Comparison of ENCODE assay signal across 22 cellular contexts in genomic region chr3:32189693-32190092, GRCh38. TPM values are rescaled to one million over a fixed set of nuclear protein-coding genes. Genes with fewer than 3 reads are reported as not detected.
A peak's percentile ranks its signal among the peaks of the same experiment; 100 is the strongest.
DNase-seq lines count a peak whose midpoint lies in the region; ATAC-seq and TF ChIP-seq lines count a peak whose summit lies in the region.
"Had no signal": no experiment of that assay in that cellular context is flagged by ENCODE, and none has a peak within 500 bp of the region (broad histone marks: within the 10 kb centered on the region; RNA-seq: fewer than 3 reads in every experiment).

No MANE protein-coding gene starts in this region.

- H3K4me1 ChIP-seq in HEK293 (ENCODE audit: control insufficient read depth, insufficient read depth, low read length): no peaks in the 10 kb centered on the region; the same call in 1 of the 2 replicates
- H3K4me1 ChIP-seq in endodermal cell (ENCODE audit: control insufficient read depth, insufficient read depth, low read length): peaks cover 5% of the 10 kb centered on the region
- H3K4me1 ChIP-seq in lower lobe of right lung: no peaks in the 10 kb centered on the region
- H3K4me1 ChIP-seq in upper lobe of left lung: peaks cover 0 to 9% (median 3%) of the 10 kb centered on the region in 4 donors
- H3K4me1 ChIP-seq: A549; BE2C; BLaER1 treated with 17β-estradiol and CSF1 and Interleukin-3, amounts not matched to agents 10 nM and 100 nM had no signal

- TF ChIP-seq EP300 in upper lobe of left lung (IDR thresholded peaks at IDR 0.05): no peak

- H3K27me3 Mint-ChIP-seq in endodermal cell (ENCODE audit: insufficient read depth): peaks cover 38% of the 10 kb centered on the region

- POLR2A ChIA-PET in HEK293 (lab: Yijun Ruan, JAX): no interaction called here

- no peaks in the 10 kb centered on the region for H3K36me3 Mint-ChIP-seq in endodermal cell (ENCODE audit: low read depth)
- H3K36me3 Mint-ChIP-seq: CD4-positive, alpha-beta memory T cell had no signal

- ATAC-seq in lower lobe of right lung (no peak), upper lobe of left lung (ENCODE audit: low FRiP score in 2 of 2) (no peak), GM19467 (IDR thresholded peaks at IDR 0.05; ENCODE audit: unreplicated experiment) (no peak)
- ATAC-seq: A549, HCT116 had no signal

- no peak overlapping the region for H3K4me3 Mint-ChIP-seq in endodermal cell
- H3K4me3 Mint-ChIP-seq: CD4-positive, alpha-beta memory T cell; H9; HFFc6 had no signal

- no peak for TF ChIP-seq POLR2A in upper lobe of left lung (IDR thresholded peaks at IDR 0.05)

- H3K4me3 ChIP-seq in HEK293 (ENCODE audit: low read depth, low read length) (no peak overlapping the region), endodermal cell (ENCODE audit: low read length) (no peak overlapping the region), lower lobe of right lung (no peak overlapping the region), upper lobe of left lung (no peak overlapping the region)
- H3K4me3 ChIP-seq: A549; BLaER1 treated with 17β-estradiol and CSF1 and Interleukin-3, amounts not matched to agents 10 nM and 100 nM had no signal

- no peak overlapping the region for H3K27ac ChIP-seq in HEK293 (ENCODE audit: extremely low read depth, low read depth, low read length)
- H3K27ac ChIP-seq in endodermal cell (ENCODE audit: low read depth, low read length): no peak overlapping the region
- peak overlapping the region; percentile 28 for H3K27ac ChIP-seq in lower lobe of right lung
- H3K27ac ChIP-seq in upper lobe of left lung: peak overlapping the region; percentile 9 to 72 (median 46)
- H3K27ac ChIP-seq: A549; BLaER1 treated with 17β-estradiol and CSF1 and Interleukin-3, amounts not matched to agents 10 nM and 100 nM had no signal

- H3K36me3 ChIP-seq in HEK293 (ENCODE audit: control insufficient read depth in 2 of 2, insufficient read depth in 1 of 2, low read length in 2 of 2) (no peaks in the 10 kb centered on the region), endodermal cell (ENCODE audit: control insufficient read depth, insufficient read depth, low read length) (no peaks in the 10 kb centered on the region), lower lobe of right lung (no peaks in the 10 kb centered on the region), upper lobe of left lung (no peaks in the 10 kb centered on the region)
- H3K36me3 ChIP-seq: BE2C; BLaER1 treated with 17β-estradiol and CSF1 and Interleukin-3, amounts not matched to agents 10 nM and 100 nM had no signal

- DNase-seq in endodermal cell (peak; percentile 73), lower lobe of right lung (no peak), upper lobe of left lung (no peak), cerebellar cortex (ENCODE audit: low spot score) (no peak)
- no peak for DNase-seq in activated naive CD4-positive, alpha-beta T cell treated with Interleukin-2 at 50 U/mL for 16 hours
- DNase-seq: 8988T; ACHN; AML-193; BE2C; Calu3; CD4-positive, alpha-beta memory T cell; COR-L47; DMS53; DMS79 treated with DMSO at 0.1 percent for 48 hours; GF-D8; H9; HFFc6 had no signal

- CTCF ChIA-PET in HEK293 (lab: Yijun Ruan, JAX): no interaction called here

- intact Hi-C loops in lower lobe of right lung (cut with DNase I): no loop called here

- H3K9me3 Mint-ChIP-seq in endodermal cell: no peaks in the 10 kb centered on the region
- H3K9me3 Mint-ChIP-seq: CD4-positive, alpha-beta memory T cell; H9; HFFc6 had no signal

- H3K9me3 ChIP-seq in HEK293 (ENCODE audit: control insufficient read depth, insufficient read depth, low read depth, low read length): no peaks in the 10 kb centered on the region
- no peaks in the 10 kb centered on the region for H3K9me3 ChIP-seq in endodermal cell (ENCODE audit: control insufficient read depth, low read length)
- no peaks in the 10 kb centered on the region for H3K9me3 ChIP-seq in lower lobe of right lung
- H3K9me3 ChIP-seq in upper lobe of left lung: no peaks in the 10 kb centered on the region
- H3K9me3 ChIP-seq: A549; BE2C; BLaER1 treated with 17β-estradiol and CSF1 and Interleukin-3, amounts not matched to agents 10 nM and 100 nM had no signal

- no peaks in the 10 kb centered on the region for H3K27me3 ChIP-seq in endodermal cell (ENCODE audit: control insufficient read depth, insufficient read depth, low read length, poor library complexity, severe bottlenecking)
- H3K27me3 ChIP-seq in lower lobe of right lung (ENCODE audit: low read depth): no peaks in the 10 kb centered on the region
- no peaks in the 10 kb centered on the region for H3K27me3 ChIP-seq in upper lobe of left lung
- H3K27me3 ChIP-seq: BE2C; BLaER1 treated with 17β-estradiol and CSF1 and Interleukin-3, amounts not matched to agents 10 nM and 100 nM had no signal

- H3K27ac Mint-ChIP-seq in endodermal cell: no peak overlapping the region
- H3K27ac Mint-ChIP-seq: CD4-positive, alpha-beta memory T cell; H9; HFFc6 had no signal

- no peak overlapping the region for H3K9ac ChIP-seq in endodermal cell (ENCODE audit: extremely low read depth, low read length, poor library complexity, severe bottlenecking)
- H3K9ac ChIP-seq: BLaER1 treated with 17β-estradiol and CSF1 and Interleukin-3, amounts not matched to agents 10 nM and 100 nM had no signal

- TF ChIP-seq CTCF in HEK293 (tag by site-specific recombination; IDR thresholded peaks at IDR 0.05) (no peak), endodermal cell (conservative IDR thresholded peaks at IDR 0.05) (no peak), lower lobe of right lung (IDR thresholded peaks at IDR 0.05) (no peak), upper lobe of left lung (IDR thresholded peaks at IDR 0.05) (no peak)

- H3K4me1 Mint-ChIP-seq in endodermal cell: peaks cover 31% of the 10 kb centered on the region
- H3K4me1 Mint-ChIP-seq: CD4-positive, alpha-beta memory T cell had no signal

- WGBS in endodermal cell (ENCODE audit: insufficient coverage in 1 of 2, insufficient read length in 1 of 2), 2 experiments: 66 to 78% methylated on average over 1 to 3 of the region's 3 CpGs
- WGBS in upper lobe of left lung, 2 donors: 82 to 88% methylated on average over 3 of the region's 3 CpGs

TF ChIP-seq in HEK293, 187 proteins besides CTCF, POLR2A, EP300 and RAD21:
- TF ChIP-seq ZIC2 (tag by site-specific recombination; IDR thresholded peaks at IDR 0.05): peak; percentile 69
- TF ChIP-seq TSHZ1 (tag by site-specific recombination; IDR thresholded peaks at IDR 0.05; ENCODE audit: borderline replicate concordance): no peak
- no peak for TF ChIP-seq ZNF362 (tag by site-specific recombination; IDR thresholded peaks at IDR 0.05)
- TF ChIP-seq ZNF121 (tag by site-specific recombination; IDR thresholded peaks at IDR 0.05): no peak
TF ChIP-seq in HEK293: peak in this region for 1.

RNA-seq across cellular contexts. Expression of gene CMTM8, which starts 48.8 kb away (rescaled TPM):
- 10 to 100 TPM in 1 of 2 donors, 1 to 10 TPM in 1; 5.8 to 11.6 TPM for total RNA-seq in endodermal cell
- 6.5 TPM for polyA plus RNA-seq in endodermal cell (2013, experiment 1 of 2)
- 5.8 TPM for polyA plus RNA-seq in endodermal cell (2013, experiment 2 of 2)
- total RNA-seq in lower lobe of right lung: 25.6 TPM
- 10 to 100 TPM; 10.5 to 28.9 (median 19.6) TPM for total RNA-seq in upper lobe of left lung
- total RNA-seq: HFFc6 had no signal

Comparison
In these comparisons a context has a peak if more than half of its experiments do, and no peak if none do; other contexts are left out.
1. H3K27ac ChIP-seq: peak in lower lobe of right lung (single experiment) and upper lobe of left lung (4 of 4); none in HEK293 (single experiment) and endodermal cell (single experiment).